In the genomic region with DNA sequence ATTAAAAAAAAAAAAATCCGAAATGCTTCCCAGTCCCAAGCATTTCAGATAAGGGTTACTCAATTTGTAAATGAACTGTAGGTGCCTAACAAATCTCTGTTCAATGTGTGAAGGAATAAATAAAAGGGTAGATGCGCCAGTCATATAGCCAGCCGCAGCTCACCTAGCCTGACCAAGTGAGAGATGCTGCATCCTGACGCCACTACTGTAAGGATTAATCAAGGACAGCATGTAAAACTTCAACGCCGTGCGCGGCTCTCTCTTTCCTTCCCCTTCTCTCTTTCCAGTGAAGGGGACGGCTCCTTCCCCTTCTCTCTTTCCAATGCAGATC, we compare ENCODE assay signal across 8 cellular contexts. TPM values are rescaled to one million over a fixed set of nuclear protein-coding genes. Genes with fewer than 3 reads are reported as not detected.
A peak's percentile ranks its signal among the peaks of the same experiment; 100 is the strongest.
DNase-seq lines count a peak whose midpoint lies in the region; ATAC-seq and TF ChIP-seq lines count a peak whose summit lies in the region.

No MANE protein-coding gene starts in this region.

- no peak for DNase-seq in astrocyte of the cerebellum (ENCODE audit: low read depth)
- DNase-seq in left lobe of liver (ENCODE audit: low spot score): no peak
- no peak for DNase-seq in thyroid gland
- no peak for DNase-seq in MV-4-11 (lab: John Stamatoyannopoulos, UW)

- peak; percentile 7 for ATAC-seq in GM18505 (IDR thresholded peaks at IDR 0.05; ENCODE audit: unreplicated experiment)
- ATAC-seq in HG03175 (IDR thresholded peaks at IDR 0.05; ENCODE audit: unreplicated experiment): peak; percentile 32
- ATAC-seq in left lobe of liver: peak; percentile 43
- ATAC-seq in GM19463 (IDR thresholded peaks at IDR 0.05; ENCODE audit: unreplicated experiment): no peak
- ATAC-seq in GM21526 (IDR thresholded peaks at IDR 0.05; ENCODE audit: low FRiP score, unreplicated experiment): no peak

- H3K36me3 ChIP-seq in thyroid gland: no peaks in the 10 kb centered on the region

- no peaks in the 10 kb centered on the region for H3K27me3 ChIP-seq in thyroid gland

- TF ChIP-seq CTCF in astrocyte of the cerebellum (IDR thresholded peaks at IDR 0.05; ENCODE audit: low read depth, low read length, missing control alignments) (no peak), thyroid gland (IDR thresholded peaks at IDR 0.05) (no peak)

- H3K4me3 ChIP-seq in astrocyte of the cerebellum (ENCODE audit: low read depth, low read length) (peak overlapping the region; percentile 84), thyroid gland (replicated peaks in 1 of 3) (peak overlapping the region; percentile 6 to 76 (median 55))

- H3K4me1 ChIP-seq in thyroid gland: peaks cover 5 to 9% of the 10 kb centered on the region in 2 donors

- TF ChIP-seq POLR2A in GM18505 (IDR thresholded peaks at IDR 0.05; ENCODE audit: borderline replicate concordance, extremely low read depth, insufficient read depth, insufficient read length) (no peak), thyroid gland (IDR thresholded peaks at IDR 0.05) (no peak)

- in situ Hi-C loops in astrocyte of the cerebellum (cut with HindIII; ENCODE audit: low sequenced_read_pairs): no loop called here

- WGBS in thyroid gland, 2 donors: 15 to 17% methylated on average over 9 of the region's 9 CpGs

- peak overlapping the region in 2 of 3 donors; percentile 61 to 68 for H3K27ac ChIP-seq in thyroid gland

- intact Hi-C loops in thyroid gland (cut with DNase I): no loop called here

- no peaks in the 10 kb centered on the region for H3K9me3 ChIP-seq in thyroid gland

RNA-seq across cellular contexts. Expression of a gene that starts 0.4 kb away (rescaled TPM):
- total RNA-seq in left lobe of liver (14.0 TPM), thyroid gland (10 to 100 TPM; 58.1 to 77.7 (median 64.2) TPM)

RNA-seq across cellular contexts. Expression of a gene that starts 56.1 kb away (rescaled TPM):
- total RNA-seq in left lobe of liver (98.9 TPM), thyroid gland (100 to 1,000 TPM; 204 to 247 (median 227) TPM)

Comparison
In these comparisons a context has a peak if more than half of its experiments do, and no peak if none do; other contexts are left out.
1. ATAC-seq: peak in GM18505 (single experiment), HG03175 (single experiment) and left lobe of liver (single experiment); none in GM19463 (single experiment) and GM21526 (single experiment).